In the genomic region with DNA sequence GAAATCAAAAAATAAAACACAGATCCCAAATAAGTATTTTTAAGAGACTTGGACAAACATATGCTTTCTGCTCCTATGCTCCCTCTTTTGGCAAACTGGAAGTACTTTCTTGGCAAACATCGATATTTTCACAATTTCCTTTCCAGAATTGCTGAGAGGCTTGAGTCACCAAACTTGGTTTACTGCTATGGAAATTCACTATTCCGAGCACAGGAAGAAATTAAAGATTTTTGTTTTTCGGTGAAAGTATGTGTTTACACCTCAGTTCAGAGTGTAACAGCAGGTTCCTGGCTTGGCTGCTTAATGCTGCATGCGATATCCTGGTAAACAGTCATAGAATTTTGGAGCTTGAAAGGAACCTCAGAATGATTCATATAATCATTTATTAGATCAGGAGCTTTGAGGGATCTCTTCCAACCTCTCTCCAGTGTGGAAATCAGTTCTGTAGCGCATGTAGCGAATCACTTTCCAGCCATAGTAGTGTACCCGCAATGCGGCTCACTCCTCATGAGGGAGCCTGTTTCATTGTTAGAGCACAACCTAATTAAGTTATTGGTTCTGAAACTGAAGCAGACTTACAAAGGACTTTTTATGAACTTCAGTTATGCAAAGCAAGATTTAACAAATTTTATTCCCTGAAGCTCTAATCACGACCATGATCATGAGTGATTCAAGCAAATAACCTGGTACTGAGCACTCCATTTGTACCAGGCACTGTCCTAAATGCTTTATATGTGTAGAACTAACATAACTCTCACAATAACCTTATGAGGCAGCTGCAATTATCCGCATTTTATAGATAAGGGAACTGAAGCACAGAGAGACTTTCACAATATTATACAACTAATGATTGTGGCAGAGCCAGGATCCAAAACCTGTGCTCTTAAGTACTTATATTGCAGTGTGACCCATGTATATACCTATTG, we compare ENCODE assay signal across 1 cellular context.
A peak's percentile ranks its signal among the peaks of the same experiment; 100 is the strongest.
TF ChIP-seq lines count a peak whose summit lies in the region.

No MANE protein-coding gene starts in this region.

TF ChIP-seq in GM12878, 131 proteins besides CTCF, POLR2A, EP300 and RAD21:
- TF ChIP-seq FOXM1 (IDR thresholded peaks at IDR 0.05; ENCODE audit: low read depth, low read length) (no peak), SMC3 (IDR thresholded peaks at IDR 0.05; ENCODE audit: borderline replicate concordance, low read length) (peak; percentile 25; the same call in 1 of the 2 replicates)
